ENCODE assay signal across 2 cellular contexts in the genomic region with DNA sequence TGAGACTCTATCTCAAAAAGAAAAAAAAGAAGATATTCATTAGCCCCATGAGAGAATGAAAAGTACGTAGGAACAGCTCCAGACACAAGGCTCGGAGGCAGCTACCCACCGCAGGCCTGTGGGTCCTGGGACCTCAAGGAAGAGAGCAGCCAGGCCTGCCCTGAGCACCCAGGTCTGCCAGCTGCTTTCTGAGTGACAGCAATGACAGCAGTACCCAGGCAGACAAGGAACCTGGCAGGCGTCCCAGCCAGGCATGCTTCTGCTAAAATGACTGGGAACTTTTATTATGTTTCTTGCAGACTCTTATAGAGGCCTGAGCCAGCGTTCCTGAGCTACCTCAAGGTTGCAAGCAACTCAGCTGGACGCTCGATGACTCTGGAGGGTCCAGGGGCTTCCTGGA.
A peak's percentile ranks its signal among the peaks of the same experiment; 100 is the strongest.
TF ChIP-seq lines count a peak whose summit lies in the region.

No MANE protein-coding gene starts in this region.

TF ChIP-seq in HEK293, 187 proteins besides CTCF, POLR2A, EP300 and RAD21 (continued from another document):
- TF ChIP-seq MYNN (tag by site-specific recombination; IDR thresholded peaks at IDR 0.05; ENCODE audit: borderline replicate concordance) (0 out of 2 replicates have a peak, but pooled peaks have one; percentile 39), IKZF3 (tag by site-specific recombination; IDR thresholded peaks at IDR 0.05) (no peak)
- TF ChIP-seq, protein P1, sequence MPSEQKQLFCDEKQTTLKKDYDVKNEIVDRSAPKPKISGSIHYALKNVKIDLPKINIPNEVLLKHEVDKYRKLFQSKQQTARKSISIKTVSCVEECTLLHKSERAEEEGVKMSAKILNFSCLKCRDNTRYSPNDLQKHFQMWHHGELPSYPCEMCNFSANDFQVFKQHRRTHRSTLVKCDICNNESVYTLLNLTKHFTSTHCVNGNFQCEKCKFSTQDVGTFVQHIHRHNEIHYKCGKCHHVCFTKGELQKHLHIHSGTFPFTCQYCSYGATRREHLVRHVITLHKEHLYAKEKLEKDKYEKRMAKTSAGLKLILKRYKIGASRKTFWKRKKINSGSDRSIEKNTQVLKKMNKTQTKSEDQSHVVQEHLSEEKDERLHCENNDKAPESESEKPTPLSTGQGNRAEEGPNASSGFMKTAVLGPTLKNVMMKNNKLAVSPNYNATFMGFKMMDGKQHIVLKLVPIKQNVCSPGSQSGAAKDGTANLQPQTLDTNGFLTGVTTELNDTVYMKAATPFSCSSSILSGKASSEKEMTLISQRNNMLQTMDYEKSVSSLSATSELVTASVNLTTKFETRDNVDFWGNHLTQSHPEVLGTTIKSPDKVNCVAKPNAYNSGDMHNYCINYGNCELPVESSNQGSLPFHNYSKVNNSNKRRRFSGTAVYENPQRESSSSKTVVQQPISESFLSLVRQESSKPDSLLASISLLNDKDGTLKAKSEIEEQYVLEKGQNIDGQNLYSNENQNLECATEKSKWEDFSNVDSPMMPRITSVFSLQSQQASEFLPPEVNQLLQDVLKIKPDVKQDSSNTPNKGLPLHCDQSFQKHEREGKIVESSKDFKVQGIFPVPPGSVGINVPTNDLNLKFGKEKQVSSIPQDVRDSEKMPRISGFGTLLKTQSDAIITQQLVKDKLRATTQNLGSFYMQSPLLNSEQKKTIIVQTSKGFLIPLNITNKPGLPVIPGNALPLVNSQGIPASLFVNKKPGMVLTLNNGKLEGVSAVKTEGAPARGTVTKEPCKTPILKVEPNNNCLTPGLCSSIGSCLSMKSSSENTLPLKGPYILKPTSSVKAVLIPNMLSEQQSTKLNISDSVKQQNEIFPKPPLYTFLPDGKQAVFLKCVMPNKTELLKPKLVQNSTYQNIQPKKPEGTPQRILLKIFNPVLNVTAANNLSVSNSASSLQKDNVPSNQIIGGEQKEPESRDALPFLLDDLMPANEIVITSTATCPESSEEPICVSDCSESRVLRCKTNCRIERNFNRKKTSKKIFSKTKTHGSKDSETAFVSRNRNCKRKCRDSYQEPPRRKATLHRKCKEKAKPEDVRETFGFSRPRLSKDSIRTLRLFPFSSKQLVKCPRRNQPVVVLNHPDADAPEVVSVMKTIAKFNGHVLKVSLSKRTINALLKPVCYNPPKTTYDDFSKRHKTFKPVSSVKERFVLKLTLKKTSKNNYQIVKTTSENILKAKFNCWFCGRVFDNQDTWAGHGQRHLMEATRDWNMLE (tag by site-specific recombination; conservative IDR thresholded peaks at IDR 0.05; ENCODE audit: low read depth), result no peak

TF ChIP-seq in SK-N-SH, 30 proteins besides CTCF, POLR2A, EP300 and RAD21:
- TF ChIP-seq, protein P2, sequence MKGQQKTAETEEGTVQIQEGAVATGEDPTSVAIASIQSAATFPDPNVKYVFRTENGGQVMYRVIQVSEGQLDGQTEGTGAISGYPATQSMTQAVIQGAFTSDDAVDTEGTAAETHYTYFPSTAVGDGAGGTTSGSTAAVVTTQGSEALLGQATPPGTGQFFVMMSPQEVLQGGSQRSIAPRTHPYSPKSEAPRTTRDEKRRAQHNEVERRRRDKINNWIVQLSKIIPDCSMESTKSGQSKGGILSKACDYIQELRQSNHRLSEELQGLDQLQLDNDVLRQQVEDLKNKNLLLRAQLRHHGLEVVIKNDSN (IDR thresholded peaks at IDR 0.05; ENCODE audit: borderline replicate concordance, low read depth), result no peak
- TF ChIP-seq MXI1 (IDR thresholded peaks at IDR 0.05; ENCODE audit: low read depth, low read length) (peak; percentile 97), ELF1 (IDR thresholded peaks at IDR 0.05) (no peak), JUND (IDR thresholded peaks at IDR 0.05) (no peak)
